18 cellular contexts compared by ENCODE assay signal in the genomic region with DNA sequence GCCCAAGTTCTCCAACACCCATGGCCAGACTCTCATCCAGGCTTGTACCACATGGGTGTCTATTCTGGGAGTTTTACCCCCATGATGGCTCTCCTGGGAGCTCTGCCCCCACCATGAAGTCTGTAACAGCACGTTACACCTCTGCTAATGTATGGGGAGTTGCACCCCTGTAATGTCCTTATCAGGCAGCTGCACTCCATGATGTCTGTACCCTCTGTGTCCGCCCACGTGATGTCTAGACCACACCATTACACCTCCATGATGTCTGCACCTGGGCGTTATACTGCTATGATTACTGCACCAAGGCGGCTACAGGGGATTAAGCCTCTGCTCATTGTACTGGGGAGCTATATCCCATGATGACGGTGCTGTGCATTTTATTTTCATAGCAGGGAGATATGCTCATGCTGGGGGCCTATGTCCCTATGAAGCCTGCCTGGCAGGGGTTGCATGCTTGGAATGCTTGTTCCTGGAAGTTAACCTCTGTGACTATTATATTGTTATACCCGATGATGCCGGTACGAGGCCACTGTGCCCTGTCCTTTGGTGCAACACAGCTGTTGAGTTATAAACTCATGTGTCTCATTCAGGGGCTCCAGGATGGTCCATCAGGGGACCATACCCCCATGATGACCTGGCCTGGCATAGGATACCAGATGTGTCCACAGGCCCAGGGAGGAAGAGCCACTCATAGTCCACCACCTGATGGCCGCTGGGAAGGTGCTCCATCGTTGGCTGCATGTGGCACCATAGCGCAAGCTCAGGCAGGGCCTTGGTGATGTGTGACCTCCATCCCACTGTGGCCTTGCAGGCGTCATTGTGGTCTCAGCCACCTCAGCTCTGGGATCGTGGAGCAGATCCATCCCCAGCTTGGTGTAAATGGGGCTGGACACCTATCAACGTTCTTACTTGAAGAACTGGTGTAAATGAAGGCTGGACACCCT. TPM values are rescaled to one million over a fixed set of nuclear protein-coding genes. Genes with fewer than 3 reads are reported as not detected.
A peak's percentile ranks its signal among the peaks of the same experiment; 100 is the strongest.
DNase-seq lines count a peak whose midpoint lies in the region; ATAC-seq, FAIRE-seq and TF ChIP-seq lines count a peak whose summit lies in the region.
"Had no signal": no experiment of that assay in that cellular context is flagged by ENCODE, and none has a peak within 500 bp of the region (broad histone marks: within the 10 kb centered on the region; RNA-seq: fewer than 3 reads in every experiment).

No MANE protein-coding gene starts in this region.

- POLR2A ChIA-PET in K562 (lab: Yijun Ruan, JAX), result interaction anchor here (0.6 to 1.6 kb wide), 5 partner anchors 8 to 748 kb away, joined by 3 to 7 read pairs (median 3); no protein-coding TSS in a partner anchor

- ATAC-seq in K562 (no peak), pancreas (no peak), HG03196 (IDR thresholded peaks at IDR 0.05; ENCODE audit: unreplicated experiment) (no peak), HG03342 (IDR thresholded peaks at IDR 0.05; ENCODE audit: unreplicated experiment) (no peak)
- ATAC-seq: T-cell had no signal

- TF ChIP-seq CTCF in K562 (IDR thresholded peaks at IDR 0.05 in 2 of 3, conservative IDR thresholded peaks at IDR 0.05 in 1 of 3; ENCODE audit: insufficient read depth in 2 of 3, low read depth in 1 of 3, low read length in 3 of 3), result no peak
- TF ChIP-seq CTCF in esophagus squamous epithelium (IDR thresholded peaks at IDR 0.05), result no peak
- no peak for TF ChIP-seq CTCF in pancreas (IDR thresholded peaks at IDR 0.05)
- no peak for TF ChIP-seq CTCF in tibial artery (IDR thresholded peaks at IDR 0.05)
- no peak for TF ChIP-seq CTCF in GM13977 (IDR thresholded peaks at IDR 0.05; ENCODE audit: extremely low read depth, insufficient read depth, missing control alignments)

- TF ChIP-seq EP300 in K562 (IDR thresholded peaks at IDR 0.05; ENCODE audit: low read length), result no peak

- TF ChIP-seq POLR2A in K562 (conservative IDR thresholded peaks at IDR 0.05) (no peak), esophagus squamous epithelium (IDR thresholded peaks at IDR 0.05) (no peak)

- H3K36me3 ChIP-seq in K562 (ENCODE audit: control insufficient read depth, insufficient read depth, low read length) (no peaks in the 10 kb centered on the region), esophagus squamous epithelium (peaks cover 0 to 45% (median 0%) of the 10 kb centered on the region in 3 donors), pancreas (no peaks in the 10 kb centered on the region), tibial artery (no peaks in the 10 kb centered on the region)
- H3K36me3 ChIP-seq: gastrocnemius medialis, left lung had no signal

- no peak overlapping the region for H3K4me2 ChIP-seq in K562 (ENCODE audit: insufficient read depth, low read length)

- H3K9me1 ChIP-seq in K562 (ENCODE audit: control insufficient read depth, insufficient read depth, low read length), result peaks cover 12% of the 10 kb centered on the region

- DNase-seq in K562 (ENCODE audit: extremely low read depth in 1 of 4, low spot score in 3 of 4), result peak in 2 of 4 experiments; percentile 42 to 50
- no peak for DNase-seq in esophagus squamous epithelium (lab: John Stamatoyannopoulos, UW)
- peak in 1 of 6 donors; percentile 39 for DNase-seq in pancreas
- DNase-seq in tibial artery, result no peak
- DNase-seq in RKO (ENCODE audit: low spot score), result no peak
- DNase-seq in GM13977 (ENCODE audit: low spot score), result no peak
- DNase-seq: activated gamma-delta T cell treated with Interleukin-2 at 50 U/mL for 16 hours, Caco-2, EL, H9, MV-4-11, NCI-H2029, T-cell had no signal

- H3K79me2 ChIP-seq in K562 (ENCODE audit: control insufficient read depth, insufficient read depth, low read length), result no peaks in the 10 kb centered on the region

- H3K4me3 ChIP-seq in K562 (no peak overlapping the region), esophagus squamous epithelium (no peak overlapping the region), pancreas (no peak overlapping the region), tibial artery (no peak overlapping the region)
- H3K4me3 ChIP-seq: gastrocnemius medialis, left lung had no signal

- H3K27ac ChIP-seq in K562 (ENCODE audit: extremely low read depth, low read depth, low read length) (no peak overlapping the region), esophagus squamous epithelium (peak overlapping the region; percentile 74 to 93 (median 90)), pancreas (peak overlapping the region; percentile 6 to 92 (median 50)), tibial artery (peak overlapping the region; percentile 80 to 84)
- H3K27ac ChIP-seq: left lung had no signal

- H3K9me3 ChIP-seq in K562 (replicated peaks; ENCODE audit: control insufficient read depth, insufficient read depth, low read depth, low read length), result no peaks in the 10 kb centered on the region
- H3K9me3 ChIP-seq in esophagus squamous epithelium, result no peaks in the 10 kb centered on the region
- H3K9me3 ChIP-seq in pancreas, result no peaks in the 10 kb centered on the region
- H3K9me3 ChIP-seq in tibial artery, result no peaks in the 10 kb centered on the region
- H3K9me3 ChIP-seq: Caco-2, gastrocnemius medialis, left lung had no signal

- intact Hi-C loops in K562 (cut with micrococcal nuclease), result no loop called here
- intact Hi-C loops in esophagus squamous epithelium (cut with DNase I), result no loop called here
- intact Hi-C loops in pancreas (cut with DNase I), result no loop called here
- intact Hi-C loops in tibial artery (cut with DNase I; ENCODE audit: low total_unique reads), result no loop called here

- BruUV-seq in K562 (replicated peaks; lab: Mats Ljungman, UMichigan), result no TSS peak

- H4K20me1 ChIP-seq in K562 (replicated peaks; ENCODE audit: control insufficient read depth, insufficient read depth, low read length), result peaks cover 14% of the 10 kb centered on the region

- H2AFZ ChIP-seq in K562 (ENCODE audit: low read depth, low read length), result no peak overlapping the region

- CTCF ChIA-PET in K562 (lab: Yijun Ruan, JAX; ENCODE audit: low intra/inter-chr PET ratio), result no interaction called here

- WGBS in K562 (ENCODE audit: insufficient coverage, low coverage, missing lambda C conversion rate), result 14% methylated on average over 15 of the region's 15 CpGs
- WGBS in esophagus squamous epithelium, 2 donors, result 50 to 78% methylated on average over 10 to 14 of the region's 15 CpGs
- 74 to 80% methylated on average over 15 of the region's 15 CpGs for WGBS in pancreas, 2 donors

- in situ Hi-C loops in K562 (cut with MboI), result no loop called here
- in situ Hi-C loops in GM13977 (cut with MboI; ENCODE audit: low pct_unique_long_range_greater_than_20kb, low sequenced_read_pairs, unreplicated experiment), result loop anchor here (25.0 kb wide), 2 partner anchors 395 to 495 kb away; a partner anchor contains a TSS

- TF ChIP-seq RAD21 in K562 (CRISPR knock-in tag; conservative IDR thresholded peaks at IDR 0.05 in 1 of 2, IDR thresholded peaks at IDR 0.05 in 1 of 2), result no peak

- H3K27me3 ChIP-seq in K562 (ENCODE audit: control insufficient read depth in 2 of 2, insufficient read depth in 2 of 2, low read length in 2 of 2) (peaks cover 13 to 85% of the 10 kb centered on the region in 2 experiments), esophagus squamous epithelium (no peaks in the 10 kb centered on the region), pancreas (no peaks in the 10 kb centered on the region), tibial artery (no peaks in the 10 kb centered on the region)
- H3K27me3 ChIP-seq: gastrocnemius medialis, left lung had no signal

- peaks cover 0 to 14% of the 10 kb centered on the region in 2 experiments; a peak in 3 of 5 replicates for H3K4me1 ChIP-seq in K562 (replicated peaks in 1 of 2; ENCODE audit: control insufficient read depth in 2 of 2, insufficient read depth in 2 of 2, low read length in 2 of 2)
- peaks cover 60 to 100% (median 78%) of the 10 kb centered on the region in 3 donors for H3K4me1 ChIP-seq in esophagus squamous epithelium
- H3K4me1 ChIP-seq in pancreas, result peaks cover 50 to 66% (median 60%) of the 10 kb centered on the region in 3 donors
- H3K4me1 ChIP-seq in tibial artery, result peaks cover 0 to 89% (median 55%) of the 10 kb centered on the region in 4 donors
- H3K4me1 ChIP-seq: gastrocnemius medialis had no signal

- no peak overlapping the region for H3K9ac ChIP-seq in K562 (ENCODE audit: insufficient read depth in 1 of 2, low read depth in 2 of 2, low read length in 2 of 2)

- FAIRE-seq in K562 (lab: Jason Lieb, UNC), result no peak
- no peak for FAIRE-seq in pancreas (lab: Jason Lieb, UNC)
- FAIRE-seq: GM19239 had no signal

TF ChIP-seq in K562, 482 proteins besides CTCF, POLR2A, EP300 and RAD21 (continues in another document):
- TF ChIP-seq, protein P1, sequence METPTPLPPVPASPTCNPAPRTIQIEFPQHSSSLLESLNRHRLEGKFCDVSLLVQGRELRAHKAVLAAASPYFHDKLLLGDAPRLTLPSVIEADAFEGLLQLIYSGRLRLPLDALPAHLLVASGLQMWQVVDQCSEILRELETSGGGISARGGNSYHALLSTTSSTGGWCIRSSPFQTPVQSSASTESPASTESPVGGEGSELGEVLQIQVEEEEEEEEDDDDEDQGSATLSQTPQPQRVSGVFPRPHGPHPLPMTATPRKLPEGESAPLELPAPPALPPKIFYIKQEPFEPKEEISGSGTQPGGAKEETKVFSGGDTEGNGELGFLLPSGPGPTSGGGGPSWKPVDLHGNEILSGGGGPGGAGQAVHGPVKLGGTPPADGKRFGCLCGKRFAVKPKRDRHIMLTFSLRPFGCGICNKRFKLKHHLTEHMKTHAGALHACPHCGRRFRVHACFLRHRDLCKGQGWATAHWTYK (CRISPR knock-in tag; IDR thresholded peaks at IDR 0.05), result no peak

RNA-seq across cellular contexts. Expression of a gene that starts 12.1 kb away (rescaled TPM):
- 17.5 and 46.4 TPM in 2 replicates for total RNA-seq in K562 (2011; cell fraction: chromatin; rRNA removed; ENCODE audit: low replicate concordance)
- total RNA-seq in K562 (2011; cell fraction: nucleolus; rRNA removed), result 18.8 and 22.8 TPM in 2 replicates
- 14.9 and 27.1 TPM in 2 replicates for total RNA-seq in K562 (2011; cell fraction: nucleoplasm; rRNA removed)
- total RNA-seq in K562 (2014; rRNA removed) (1.1 and 1.5 TPM in 2 replicates), K562 (2014; rRNA removed; fragmentation: Illumina TruSeq; extraction: Trizol) (0.41 and 1.1 TPM in 2 replicates), K562 (2015; rRNA removed; fragmentation: Illumina TruSeq; extraction: Trizol) (0.08 and 0.51 TPM in 2 replicates), K562 (2021) (3.3 and 4.2 TPM in 2 replicates), esophagus squamous epithelium (100 to 1,000 TPM; 104 to 243 (median 112) TPM), pancreas (100 to 1,000 TPM in 5 of 6 donors, 10 to 100 TPM in 1; 89.2 to 210 (median 131) TPM)
- polyA plus RNA-seq in K562 (2011; rRNA removed) (4.3 and 12.0 TPM in 2 replicates), K562 (2014; fragmentation: Illumina TruSeq; extraction: Trizol) (1.1 and 1.4 TPM in 2 replicates), K562 (2014; fragmentation: Nextera tagmentation; extraction: Ambion mirVana) (under 1 TPM; 0.13 to 0.20 TPM), K562 (2014; rRNA removed) (0.90 and 1.2 TPM in 2 replicates), pancreas (10 to 100 TPM; 42.9 to 44.6 TPM)
- polyA plus RNA-seq in K562 (2011; cell fraction: cytosol; rRNA removed), result 5.1 and 6.0 TPM in 2 replicates
- polyA plus RNA-seq in K562 (2011; cell fraction: nucleus; rRNA removed), result 13.9 and 24.1 TPM in 2 replicates
- 0.86 and 1.5 TPM in 2 replicates for polyA plus RNA-seq in K562 (2012)
- 8.6 and 12.7 TPM in 2 replicates for polyA minus RNA-seq in K562 (2011; rRNA and poly(A)+ RNA removed)
- polyA minus RNA-seq in K562 (2011; cell fraction: cytosol; rRNA and poly(A)+ RNA removed), result 5.7 and 22.0 TPM in 2 replicates
- polyA minus RNA-seq in K562 (2011; cell fraction: nucleus; rRNA and poly(A)+ RNA removed), result 5.0 and 8.4 TPM in 2 replicates
